ENCODE assay signal across 32 cellular contexts in the genomic region with DNA sequence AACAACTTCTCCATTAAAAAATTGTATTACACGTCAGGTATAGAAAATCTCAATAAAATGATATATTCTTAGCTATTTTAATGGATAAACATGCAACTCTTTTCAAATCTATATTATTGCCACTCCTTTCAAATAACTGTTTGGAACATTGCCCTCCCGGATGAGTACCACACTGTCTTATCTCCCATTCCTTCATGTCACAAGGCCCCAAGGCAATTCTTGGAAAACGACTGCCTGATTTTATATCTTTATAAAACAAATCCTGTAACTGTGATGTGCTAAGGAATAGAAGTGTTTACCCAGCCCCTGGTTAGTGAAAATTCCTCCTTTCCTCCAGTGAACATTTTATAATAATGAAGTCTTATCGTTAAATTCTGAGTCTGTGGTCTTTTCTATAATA. TPM values are rescaled to one million over a fixed set of nuclear protein-coding genes. Genes with fewer than 3 reads are reported as not detected.
"Had no signal": no experiment of that assay in that cellular context is flagged by ENCODE, and none has a peak within 500 bp of the region (broad histone marks: within the 10 kb centered on the region; RNA-seq: fewer than 3 reads in every experiment).

No MANE protein-coding gene starts in this region.

- ATAC-seq: activated CD8-positive, alpha-beta T cell treated with anti-CD3 and anti-CD28 coated beads for 36 hours; activated naive CD8-positive, alpha-beta T cell treated with anti-CD3 and anti-CD28 coated beads, Interleukin-2, amount 50 U/mL, for 24 hours; activated T-cell treated with anti-CD3 and anti-CD28 coated beads, Interleukin-2, amount 50 U/mL, for 4 hours; activated T-cell treated with anti-CD3 and anti-CD28 coated beads, Interleukin-2, amount 50 U/mL, for 72 hours; activated T-helper 17 cell treated with anti-CD3 and anti-CD28 coated beads, Interleukin-2, amount 50 U/mL, for 72 hours had no signal

- H3K9me3 ChIP-seq: ascending aorta had no signal

- FAIRE-seq: bronchial epithelial cell, TTC549 had no signal

- H3K36me3 ChIP-seq: cardiac muscle cell had no signal

- H3K27ac ChIP-seq: ascending aorta, cardiac muscle cell had no signal

- DNase-seq: activated B cell treated with CpG ODN at 0.5 μM for 24 hours; activated CD4-positive, alpha-beta memory T cell treated with anti-CD3 and anti-CD28 coated beads for 36 hours; activated CD4-positive, alpha-beta T cell treated with anti-CD3 and anti-CD28 coated beads for 4 hours; activated CD4-positive, alpha-beta T cell treated with anti-CD3 and anti-CD28 coated beads, Interleukin-2, amount 10 ng/mL, durations not matched to agents 24 days and 14 days; activated CD4-positive, alpha-beta T cell treated with anti-CD3 and anti-CD28 coated beads, Interleukin-2, amount 50 U/mL, for 1 hour; activated CD4-positive, alpha-beta T cell treated with anti-CD3 and anti-CD28 coated beads, Interleukin-2, amount 50 U/mL, for 4 hours; activated CD4-positive, CD25-positive, alpha-beta regulatory T cell treated with anti-CD3 and anti-CD28 coated beads, Interleukin-2, amount 50 U/mL, for 72 hours; activated CD8-positive, alpha-beta memory T cell treated with anti-CD3 and anti-CD28 coated beads, Interleukin-2, amount 50 U/mL, for 4 hours; activated CD8-positive, alpha-beta T cell treated with anti-CD3 and anti-CD28 coated beads for 36 hours; activated effector memory CD4-positive, alpha-beta T cell treated with anti-CD3 and anti-CD28 coated beads, Interleukin-2, amount 50 U/mL, for 16 hours; activated gamma-delta T cell treated with Interleukin-2 at 50 U/mL for 16 hours; activated naive CD4-positive, alpha-beta T cell; activated naive CD4-positive, alpha-beta T cell treated with anti-CD3 and anti-CD28 coated beads for 36 hours; activated naive CD4-positive, alpha-beta T cell treated with anti-CD3 and anti-CD28 coated beads, Interleukin-2, amount 50 U/mL, for 16 hours; activated naive CD8-positive, alpha-beta T cell treated with anti-CD3 and anti-CD28 coated beads, Interleukin-2, amount 10 ng/mL, durations not matched to agents 7 days and 5 days; activated naive CD8-positive, alpha-beta T cell treated with anti-CD3 and anti-CD28 coated beads, Interleukin-2, amount 50 U/mL, for 24 hours; activated T-cell treated with anti-CD3 and anti-CD28 coated beads for 4 hours; activated T-cell treated with anti-CD3 and anti-CD28 coated beads, Interleukin-2, amount 50 U/mL, for 1 hour; activated T-cell treated with anti-CD3 and anti-CD28 coated beads, Interleukin-2, amount 50 U/mL, for 4 hours; activated T-cell treated with anti-CD3 and anti-CD28 coated beads, Interleukin-2, amount 50 U/mL, for 72 hours; amygdala; anterior cingulate cortex; caudate nucleus; cerebellar nuclear complex; T-helper 1 cell; T-helper 2 cell; T-helper 9 cell had no signal

- H3K4me1 ChIP-seq: ascending aorta had no signal

- H3K4me3 ChIP-seq: ascending aorta, cardiac muscle cell had no signal

- H3K27me3 ChIP-seq: ascending aorta, cardiac muscle cell had no signal

RNA-seq across cellular contexts. Expression of a gene that starts 6.2 kb away (rescaled TPM):
- polyA plus RNA-seq: cardiac muscle cell had no signal

RNA-seq across cellular contexts. Expression of a gene that starts 35.1 kb away (rescaled TPM):
- total RNA-seq: ascending aorta had no signal
